In genomic region chr12:54195080-54195479, GRCh38 we compare ENCODE assay signal across 21 cellular contexts.
"Had no signal": no experiment of that assay in that cellular context is flagged by ENCODE, and none has a peak within 500 bp of the region (broad histone marks: within the 10 kb centered on the region; RNA-seq: fewer than 3 reads in every experiment).

No MANE protein-coding gene starts in this region.

- H3K36me3 ChIP-seq: left ventricle myocardium inferior, spleen, thoracic aorta, upper lobe of left lung had no signal

- FAIRE-seq: endothelial cell of umbilical vein had no signal

- H3K4me3 ChIP-seq: left ventricle myocardium inferior, thoracic aorta, upper lobe of left lung had no signal

- H3K27ac ChIP-seq: left ventricle myocardium inferior, thoracic aorta had no signal

- H3K4me3 Mint-ChIP-seq: activated CD4-positive, alpha-beta memory T cell treated with anti-CD3 and anti-CD28 coated beads, Interleukin-2, amount 10 ng/mL, durations not matched to agents 7 days and 5 days; activated naive CD4-positive, alpha-beta T cell treated with anti-CD3 and anti-CD28 coated beads for 36 hours; activated T-cell treated with anti-CD3 and anti-CD28 coated beads, Interleukin-2, amount 50 U/mL, for 72 hours; T-helper 1 cell treated with Interleukin-12 subunit alpha and Interleukin-12 subunit beta and Interleukin-4 antibody, amounts not matched to agents 30 μg/mL and 1 μg/mL, for 36 hours had no signal

- H3K9me3 Mint-ChIP-seq: activated CD4-positive, alpha-beta memory T cell treated with anti-CD3 and anti-CD28 coated beads, Interleukin-2, amount 10 ng/mL, durations not matched to agents 7 days and 5 days; activated naive CD4-positive, alpha-beta T cell treated with anti-CD3 and anti-CD28 coated beads for 36 hours; activated T-cell treated with anti-CD3 and anti-CD28 coated beads, Interleukin-2, amount 50 U/mL, for 72 hours; natural killer cell treated with Interleukin-12 subunit alpha and Interleukin-12 subunit beta and Interleukin-15 and Interleukin-18, amount 100 ng/mL, for 72 hours; T-helper 1 cell treated with Interleukin-12 subunit alpha and Interleukin-12 subunit beta and Interleukin-4 antibody, amounts not matched to agents 30 μg/mL and 1 μg/mL, for 36 hours had no signal

- ATAC-seq: activated T-cell treated with anti-CD3 and anti-CD28 coated beads, Interleukin-2, amount 50 U/mL, for 72 hours had no signal

- H3K27ac Mint-ChIP-seq: activated CD4-positive, alpha-beta memory T cell treated with anti-CD3 and anti-CD28 coated beads, Interleukin-2, amount 10 ng/mL, durations not matched to agents 7 days and 5 days; activated naive CD4-positive, alpha-beta T cell treated with anti-CD3 and anti-CD28 coated beads for 36 hours; activated T-cell treated with anti-CD3 and anti-CD28 coated beads, Interleukin-2, amount 50 U/mL, for 72 hours; natural killer cell treated with Interleukin-12 subunit alpha and Interleukin-12 subunit beta and Interleukin-15 and Interleukin-18, amount 100 ng/mL, for 72 hours; T-helper 1 cell treated with Interleukin-12 subunit alpha and Interleukin-12 subunit beta and Interleukin-4 antibody, amounts not matched to agents 30 μg/mL and 1 μg/mL, for 36 hours had no signal

- H3K36me3 Mint-ChIP-seq: natural killer cell treated with Interleukin-12 subunit alpha and Interleukin-12 subunit beta and Interleukin-15 and Interleukin-18, amount 100 ng/mL, for 72 hours had no signal

- H3K9me3 ChIP-seq: left ventricle myocardium inferior, spleen, thoracic aorta, upper lobe of left lung had no signal

- H3K4me1 ChIP-seq: left ventricle myocardium inferior had no signal

- DNase-seq: activated CD4-positive, alpha-beta memory T cell treated with anti-CD3 and anti-CD28 coated beads, Interleukin-2, amount 10 ng/mL, durations not matched to agents 7 days and 5 days; activated CD4-positive, alpha-beta T cell treated with anti-CD3 and anti-CD28 coated beads for 4 hours; activated CD4-positive, CD25-positive, alpha-beta regulatory T cell; activated effector memory CD4-positive, alpha-beta T cell treated with Interleukin-2 at 50 U/mL for 16 hours; activated naive CD4-positive, alpha-beta T cell treated with anti-CD3 and anti-CD28 coated beads for 36 hours; activated T-cell treated with anti-CD3 and anti-CD28 coated beads, Interleukin-2, amount 50 U/mL, for 72 hours; amygdala; effector CD4-positive, alpha-beta T cell; foreskin melanocyte; glutamatergic neuron; hippocampal formation; left ventricle myocardium inferior; midbrain; stimulated activated CD4-positive, alpha-beta T cell treated with anti-CD3 and anti-CD28 coated beads, Interleukin-4, amount 100 ng/mL, for 1 hour; stimulated activated naive CD4-positive, alpha-beta T cell treated with Interleukin-2 at 50 U/mL for 16 hours had no signal
